Comparison of ENCODE assay signal across 29 cellular contexts in the genomic region with DNA sequence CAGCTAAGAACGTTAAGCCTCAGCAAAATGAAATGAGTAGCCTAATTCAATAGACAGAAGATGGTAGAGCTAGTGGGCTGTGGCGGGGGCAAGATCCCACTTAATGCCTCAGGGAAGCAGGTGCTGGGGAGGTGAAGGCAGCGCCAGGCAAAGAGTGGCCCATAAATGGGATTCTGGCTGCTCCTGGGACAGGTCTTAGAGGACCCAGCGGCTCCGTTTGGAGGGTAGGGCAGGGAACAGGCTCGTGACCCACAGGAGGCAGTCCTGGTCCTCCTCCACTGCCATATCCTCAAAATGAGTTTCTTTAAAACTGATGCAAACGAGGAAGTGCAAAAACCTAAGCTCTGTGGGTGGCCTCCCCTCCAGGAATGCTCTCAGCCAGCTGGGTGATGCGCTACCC. TPM values are rescaled to one million over a fixed set of nuclear protein-coding genes. Genes with fewer than 3 reads are reported as not detected.
"Had no signal": no experiment of that assay in that cellular context is flagged by ENCODE, and none has a peak within 500 bp of the region (broad histone marks: within the 10 kb centered on the region; RNA-seq: fewer than 3 reads in every experiment).

No MANE protein-coding gene starts in this region.

- ATAC-seq: activated naive CD8-positive, alpha-beta T cell treated with anti-CD3 and anti-CD28 coated beads, Interleukin-2, amount 50 U/mL, for 24 hours; activated T-cell treated with anti-CD3 and anti-CD28 coated beads, Interleukin-2, amount 50 U/mL, for 4 hours; activated T-helper 17 cell treated with anti-CD3 and anti-CD28 coated beads, Interleukin-2, amount 50 U/mL, for 72 hours; foreskin keratinocyte; heart left ventricle; left lobe of liver; lower lobe of right lung; psoas muscle; stimulated activated effector memory CD8-positive, alpha-beta T cell treated with anti-CD3 and anti-CD28 coated beads, Interleukin-12 subunit alpha, Interleukin-12 subunit beta, amount 100 ng/mL, for 72 hours had no signal

- H3K27ac ChIP-seq: esophagus muscularis mucosa, foreskin keratinocyte, heart left ventricle, lower lobe of right lung, parathyroid adenoma, psoas muscle, sigmoid colon, thoracic aorta, VCaP had no signal

- H3K4me3 ChIP-seq: esophagus muscularis mucosa, heart left ventricle, lower lobe of right lung, psoas muscle, sigmoid colon, thoracic aorta had no signal

- DNase-seq: activated CD4-positive, alpha-beta T cell treated with anti-CD3 and anti-CD28 coated beads for 4 hours; activated CD4-positive, alpha-beta T cell treated with anti-CD3 and anti-CD28 coated beads, Interleukin-2, amount 50 U/mL, for 4 hours; activated gamma-delta T cell treated with Interleukin-2 at 50 U/mL for 16 hours; activated naive CD8-positive, alpha-beta T cell treated with anti-CD3 and anti-CD28 coated beads, Interleukin-2, amount 50 U/mL, for 24 hours; activated T-cell treated with anti-CD3 and anti-CD28 coated beads, Interleukin-2, amount 50 U/mL, for 4 hours; amygdala; caudate nucleus; foreskin keratinocyte; heart left ventricle; hypothalamus; immature natural killer cell; lower lobe of right lung; mesenchymal stem cell; nephron progenitor cell; nucleus accumbens; psoas muscle; sigmoid colon; small intestine; stimulated activated CD4-positive, alpha-beta T cell treated with anti-CD3 and anti-CD28 coated beads, Interleukin-4, amount 100 ng/mL, for 24 hours; T-helper 9 cell; trophoblast cell had no signal

RNA-seq across cellular contexts. Expression of gene GLP1R, which starts 33.7 kb away (rescaled TPM):
- total RNA-seq: activated T-helper 17 cell treated with anti-CD3 and anti-CD28 coated beads, Interleukin-2, amount 50 U/mL, for 72 hours; chondrocyte; esophagus muscularis mucosa; foreskin keratinocyte; left lobe of liver; psoas muscle; thoracic aorta had no signal
